ENCODE assay signal across 8 cellular contexts in genomic region chr11:85780780-85781519, GRCh38. TPM values are rescaled to one million over a fixed set of nuclear protein-coding genes. Genes with fewer than 3 reads are reported as not detected.
DNase-seq lines count a peak whose midpoint lies in the region; ATAC-seq lines count a peak whose summit lies in the region.
"Not testable (repeated sequence)": the region's sequence is repeated elsewhere in the genome, so short reads cannot be mapped to it uniquely, and the experiment has no call there.

No MANE protein-coding gene starts in this region.

- not testable (repeated sequence) for H3K4me3 Mint-ChIP-seq in activated T-cell treated with anti-CD3 and anti-CD28 coated beads, Interleukin-2, amount 50 U/mL, for 4 hours
- H3K4me3 Mint-ChIP-seq in activated naive CD8-positive, alpha-beta T cell: peak overlapping the region; percentile 69

- H3K27me3 Mint-ChIP-seq in activated T-cell treated with anti-CD3 and anti-CD28 coated beads, Interleukin-2, amount 50 U/mL, for 4 hours (ENCODE audit: low read depth); activated naive CD8-positive, alpha-beta T cell: not testable (repeated sequence)

- 0 out of 22 replicates have a peak overlapping the region, but pooled peaks of 1 of the 11 experiments have one; percentile 27 for H3K27ac ChIP-seq in BLaER1 treated with 17β-estradiol and CSF1 and Interleukin-3, amounts not matched to agents 10 nM and 100 nM
- H3K27ac ChIP-seq in SJCRH30 (peak overlapping the region; percentile 91), mucosa of rectum (ENCODE audit: low read depth in 2 of 2, low read length in 2 of 2) (peak overlapping the region; percentile 34 to 43)

- H3K4me1 Mint-ChIP-seq in activated T-cell treated with anti-CD3 and anti-CD28 coated beads, Interleukin-2, amount 50 U/mL, for 4 hours (ENCODE audit: low read depth): peaks cover 34% of the 10 kb centered on the region
- H3K4me1 Mint-ChIP-seq in activated naive CD8-positive, alpha-beta T cell (ENCODE audit: low read depth): peaks cover 39% of the 10 kb centered on the region

- not testable (repeated sequence) for H3K27me3 ChIP-seq in BLaER1 treated with 17β-estradiol and CSF1 and Interleukin-3, amounts not matched to agents 10 nM and 100 nM; SJCRH30; mucosa of rectum (ENCODE audit: control insufficient read depth in 2 of 2, insufficient read depth in 2 of 2, low read length in 2 of 2)

- not testable (repeated sequence) for H3K9me3 Mint-ChIP-seq in activated T-cell treated with anti-CD3 and anti-CD28 coated beads, Interleukin-2, amount 50 U/mL, for 4 hours; activated naive CD8-positive, alpha-beta T cell (ENCODE audit: low read depth)

- not testable (repeated sequence) for H3K9ac ChIP-seq in BLaER1 treated with 17β-estradiol and CSF1 and Interleukin-3, amounts not matched to agents 10 nM and 100 nM; mucosa of rectum (ENCODE audit: low read depth in 1 of 2, low read length in 2 of 2)

- DNase-seq in SJCRH30; activated T-cell treated with anti-CD3 and anti-CD28 coated beads, Interleukin-2, amount 50 U/mL, for 4 hours: not testable (repeated sequence)
- peak; percentile 42 for DNase-seq in stimulated activated CD8-positive, alpha-beta memory T cell treated with anti-CD3 and anti-CD28 coated beads, Interleukin-4, amount 100 ng/mL, for 48 hours

- not testable (repeated sequence) for H3K36me3 ChIP-seq in BLaER1 treated with 17β-estradiol and CSF1 and Interleukin-3, amounts not matched to agents 10 nM and 100 nM; SJCRH30; mucosa of rectum (ENCODE audit: control insufficient read depth in 2 of 2, insufficient read depth in 2 of 2, low read length in 2 of 2)

- peak; percentile 83 for ATAC-seq in GM21447 (IDR thresholded peaks at IDR 0.05; ENCODE audit: unreplicated experiment)
- ATAC-seq in activated CD4-positive, CD25-positive, alpha-beta regulatory T cell treated with anti-CD3 and anti-CD28 coated beads, Interleukin-2, amount 50 U/mL, for 24 hours: peak; percentile 36 to 67
- peak; percentile 89 to 92 for ATAC-seq in activated T-cell treated with anti-CD3 and anti-CD28 coated beads, Interleukin-2, amount 50 U/mL, for 4 hours

- not testable (repeated sequence) for H4K20me1 ChIP-seq in BLaER1 treated with 17β-estradiol and CSF1 and Interleukin-3, amounts not matched to agents 10 nM and 100 nM

- peak overlapping the region in 7 of 11 experiments; percentile 11 to 63 (median 39); a peak in 8 of 22 replicates for H3K4me2 ChIP-seq in BLaER1 treated with 17β-estradiol and CSF1 and Interleukin-3, amounts not matched to agents 10 nM and 100 nM

- H3K36me3 Mint-ChIP-seq in activated T-cell treated with anti-CD3 and anti-CD28 coated beads, Interleukin-2, amount 50 U/mL, for 4 hours (ENCODE audit: insufficient read depth): not testable (repeated sequence)
- H3K36me3 Mint-ChIP-seq in activated naive CD8-positive, alpha-beta T cell: peaks cover 16% of the 10 kb centered on the region

- peak overlapping the region; percentile 72 for H3K27ac Mint-ChIP-seq in activated naive CD8-positive, alpha-beta T cell

- H3K4me3 ChIP-seq in BLaER1 treated with 17β-estradiol and CSF1 and Interleukin-3, amounts not matched to agents 10 nM and 100 nM; SJCRH30; mucosa of rectum (ENCODE audit: low read length in 2 of 2): not testable (repeated sequence)

- H3K9me3 ChIP-seq in BLaER1 treated with 17β-estradiol and CSF1 and Interleukin-3, amounts not matched to agents 10 nM and 100 nM (replicated peaks in 1 of 11): peaks cover 8 to 29% (median 14%) of the 10 kb centered on the region in 11 experiments; a peak in 19 of 22 replicates
- H3K9me3 ChIP-seq in SJCRH30 (replicated peaks); mucosa of rectum (ENCODE audit: control insufficient read depth in 2 of 2, low read length in 2 of 2): not testable (repeated sequence)

- peaks cover 5 to 23% (median 10%) of the 10 kb centered on the region in 10 experiments; a peak in 18 of 20 replicates for H3K4me1 ChIP-seq in BLaER1 treated with 17β-estradiol and CSF1 and Interleukin-3, amounts not matched to agents 10 nM and 100 nM
- H3K4me1 ChIP-seq in SJCRH30 (peaks cover 30% of the 10 kb centered on the region), mucosa of rectum (ENCODE audit: control insufficient read depth in 2 of 2, insufficient read depth in 2 of 2, low read length in 2 of 2) (peaks cover 16 to 40% of the 10 kb centered on the region in 2 donors)

RNA-seq across cellular contexts. Expression of gene SYTL2, which starts 30.0 kb away (rescaled TPM):
- 122 and 137 TPM in 2 replicates for total RNA-seq in SJCRH30 (2014; rRNA removed; shearing (Covaris generic))
- 1 to 10 TPM; 2.7 to 5.8 (median 2.7) TPM for total RNA-seq in activated T-cell treated with anti-CD3 and anti-CD28 coated beads, Interleukin-2, amount 50 U/mL, for 4 hours

Comparison
In these comparisons a context has a peak if more than half of its experiments do, and no peak if none do; other contexts are left out.
1. RNA of gene SYTL2, which starts 30.0 kb away (total RNA-seq): 122 to 137 TPM in SJCRH30; 2.7 to 5.8 TPM in activated T-cell treated with anti-CD3 and anti-CD28 coated beads, Interleukin-2, amount 50 U/mL, for 4 hours; every median in the first group is over 10 times any median in the second.
2. Peak in every context shown above with its lines, with median percentiles within 50 percentile points of each other: ATAC-seq.